In genomic region chr5:170628691-170629565, GRCh38 we compare ENCODE assay signal across 29 cellular contexts.
"Had no signal": no experiment of that assay in that cellular context is flagged by ENCODE, and none has a peak within 500 bp of the region (broad histone marks: within the 10 kb centered on the region; RNA-seq: fewer than 3 reads in every experiment).

No MANE protein-coding gene starts in this region.

- H3K4me1 ChIP-seq: prostate gland had no signal

- H3K36me3 Mint-ChIP-seq: activated CD4-positive, alpha-beta memory T cell treated with anti-CD3 and anti-CD28 coated beads for 36 hours; natural killer cell had no signal

- H3K27ac ChIP-seq: brain microvascular endothelial cell, left lung, lower lobe of right lung, neutrophil, ovary, prostate gland, tibial nerve, WERI-Rb-1 had no signal

- H3K27ac Mint-ChIP-seq: activated CD4-positive, alpha-beta memory T cell treated with anti-CD3 and anti-CD28 coated beads for 36 hours; activated CD4-positive, alpha-beta T cell treated with anti-CD3 and anti-CD28 coated beads, Interleukin-2, amount 10 ng/mL, durations not matched to agents 24 days and 14 days; activated T-helper 1 cell treated with anti-CD3 and anti-CD28 coated beads, Interleukin-12 subunit alpha, Interleukin-12 subunit beta, Interleukin-2, Interleukin-4 antibody, amounts not matched to agents 30 ng/mL and 10 ng/mL and 1 ng/mL, durations not matched to agents 14 hours and 24 hours and 36 hours; dendritic cell treated with granulocyte-macrophage colony-stimulating factor and Interleukin-4, amounts not matched to agents 40 ng/mL and 50 ng/mL, for 4 days; endodermal cell; natural killer cell; T-helper 1 cell treated with Interleukin-12 subunit alpha and Interleukin-12 subunit beta and Interleukin-4 antibody, amounts not matched to agents 30 μg/mL and 1 μg/mL, for 36 hours had no signal

- H3K9me3 ChIP-seq: left lung, lower lobe of right lung, neutrophil, ovary, prostate gland, tibial nerve had no signal

- H3K27me3 ChIP-seq: brain microvascular endothelial cell, ovary, tibial nerve had no signal

- H3K4me3 ChIP-seq: left lung, lower lobe of right lung, ovary, prostate gland, tibial nerve had no signal

- H3K9me3 Mint-ChIP-seq: activated CD4-positive, alpha-beta memory T cell treated with anti-CD3 and anti-CD28 coated beads for 36 hours; activated CD4-positive, alpha-beta T cell treated with anti-CD3 and anti-CD28 coated beads, Interleukin-2, amount 10 ng/mL, durations not matched to agents 24 days and 14 days; activated T-helper 1 cell treated with anti-CD3 and anti-CD28 coated beads, Interleukin-12 subunit alpha, Interleukin-12 subunit beta, Interleukin-2, Interleukin-4 antibody, amounts not matched to agents 30 ng/mL and 10 ng/mL and 1 ng/mL, durations not matched to agents 14 hours and 24 hours and 36 hours; dendritic cell treated with granulocyte-macrophage colony-stimulating factor and Interleukin-4, amounts not matched to agents 40 ng/mL and 50 ng/mL, for 4 days; endodermal cell; natural killer cell; T-helper 1 cell treated with Interleukin-12 subunit alpha and Interleukin-12 subunit beta and Interleukin-4 antibody, amounts not matched to agents 30 μg/mL and 1 μg/mL, for 36 hours had no signal

- DNase-seq: activated CD4-positive, alpha-beta memory T cell treated with anti-CD3 and anti-CD28 coated beads for 36 hours; activated CD4-positive, alpha-beta T cell treated with anti-CD3 and anti-CD28 coated beads, Interleukin-2, amount 10 ng/mL, durations not matched to agents 24 days and 14 days; activated CD8-positive, alpha-beta memory T cell treated with anti-CD3 and anti-CD28 coated beads, Interleukin-2, amount 50 U/mL, for 4 hours; activated gamma-delta T cell treated with Interleukin-2 at 50 U/mL for 16 hours; activated naive CD4-positive, alpha-beta T cell treated with anti-CD3 and anti-CD28 coated beads, Interleukin-2, amount 50 U/mL, for 16 hours; activated T-cell treated with anti-CD3 and anti-CD28 coated beads, Interleukin-2, amount 50 U/mL, for 1 hour; amniotic stem cell; brain microvascular endothelial cell; caudate nucleus; foreskin fibroblast; left lung; lower lobe of right lung; mesenchymal stem cell; natural killer cell; ovary; stimulated activated CD4-positive, alpha-beta T cell treated with anti-CD3 and anti-CD28 coated beads, Interleukin-2, amount 100 ng/mL, for 48 hours; stimulated activated naive CD4-positive, alpha-beta T cell treated with Interleukin-2 at 50 U/mL for 16 hours; SW 1271; T1000; WERI-Rb-1 had no signal

- H3K4me3 Mint-ChIP-seq: activated CD4-positive, alpha-beta memory T cell treated with anti-CD3 and anti-CD28 coated beads for 36 hours; activated CD4-positive, alpha-beta T cell treated with anti-CD3 and anti-CD28 coated beads, Interleukin-2, amount 10 ng/mL, durations not matched to agents 24 days and 14 days; activated T-helper 1 cell treated with anti-CD3 and anti-CD28 coated beads, Interleukin-12 subunit alpha, Interleukin-12 subunit beta, Interleukin-2, Interleukin-4 antibody, amounts not matched to agents 30 ng/mL and 10 ng/mL and 1 ng/mL, durations not matched to agents 14 hours and 24 hours and 36 hours; dendritic cell treated with granulocyte-macrophage colony-stimulating factor and Interleukin-4, amounts not matched to agents 40 ng/mL and 50 ng/mL, for 4 days; endodermal cell; natural killer cell; T-helper 1 cell treated with Interleukin-12 subunit alpha and Interleukin-12 subunit beta and Interleukin-4 antibody, amounts not matched to agents 30 μg/mL and 1 μg/mL, for 36 hours had no signal

- ATAC-seq: activated CD4-positive, CD25-positive, alpha-beta regulatory T cell treated with anti-CD3 and anti-CD28 coated beads, Interleukin-2, amount 50 U/mL, for 24 hours; esophagus mucosa; left lung; lower lobe of right lung; natural killer cell had no signal

- H3K36me3 ChIP-seq: brain microvascular endothelial cell, left lung, lower lobe of right lung, neutrophil, ovary, prostate gland, tibial nerve, WERI-Rb-1 had no signal
